30 cellular contexts compared by ENCODE assay signal in the genomic region with DNA sequence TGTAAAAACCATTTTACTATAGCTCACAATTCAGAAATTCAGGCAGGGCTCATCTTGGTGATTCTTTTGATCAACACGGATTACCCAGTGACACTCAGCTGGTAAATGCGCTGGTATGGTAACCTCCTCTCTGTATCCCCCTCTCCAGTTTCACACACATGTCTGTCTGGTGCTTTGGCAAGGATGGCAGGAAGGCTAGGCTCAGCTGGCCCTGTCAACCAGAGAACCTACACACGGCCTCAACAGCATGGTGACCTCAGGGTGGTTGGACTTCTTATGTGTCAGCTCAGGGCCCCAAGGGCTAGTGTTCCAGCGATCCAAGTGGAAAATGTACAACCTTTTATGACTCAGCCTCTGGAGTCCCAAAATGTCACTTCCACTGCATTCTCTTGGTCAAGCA.
"Had no signal": no experiment of that assay in that cellular context is flagged by ENCODE, and none has a peak within 500 bp of the region (broad histone marks: within the 10 kb centered on the region; RNA-seq: fewer than 3 reads in every experiment).

No MANE protein-coding gene starts in this region.

- ATAC-seq: activated T-helper 17 cell treated with anti-CD3 and anti-CD28 coated beads, Interleukin-2, amount 50 U/mL, for 72 hours; esophagus mucosa; heart left ventricle; WTC11 had no signal

- DNase-seq: activated CD4-positive, alpha-beta memory T cell treated with anti-CD3 and anti-CD28 coated beads, Interleukin-2, amount 10 ng/mL, durations not matched to agents 7 days and 5 days; activated CD4-positive, alpha-beta T cell treated with anti-CD3 and anti-CD28 coated beads for 1 hour; activated CD4-positive, alpha-beta T cell treated with anti-CD3 and anti-CD28 coated beads for 4 hours; activated CD4-positive, alpha-beta T cell treated with anti-CD3 and anti-CD28 coated beads, Interleukin-2, amount 10 ng/mL, durations not matched to agents 7 days and 5 days; activated CD4-positive, alpha-beta T cell treated with anti-CD3 and anti-CD28 coated beads, Interleukin-2, amount 50 U/mL, for 4 hours; activated CD8-positive, alpha-beta memory T cell treated with anti-CD3 and anti-CD28 coated beads, Interleukin-2, amount 50 U/mL, for 48 hours; activated effector memory CD4-positive, alpha-beta T cell treated with Interleukin-2 at 50 U/mL for 16 hours; activated gamma-delta T cell treated with Interleukin-2 at 50 U/mL for 16 hours; activated naive CD4-positive, alpha-beta T cell treated with anti-CD3 and anti-CD28 coated beads, Interleukin-2, amount 50 U/mL, for 16 hours; activated naive CD4-positive, alpha-beta T cell treated with Interleukin-2 at 50 U/mL for 16 hours; activated T-cell treated with anti-CD3 and anti-CD28 coated beads for 4 hours; activated T-cell treated with anti-CD3 and anti-CD28 coated beads, Interleukin-2, amount 50 U/mL, for 24 hours; amniotic stem cell; anterior cingulate cortex; brain microvascular endothelial cell; dorsolateral prefrontal cortex; effector memory CD4-positive, alpha-beta T cell; endodermal cell; foreskin fibroblast; glutamatergic neuron; heart left ventricle; T-helper 2 cell had no signal

- H3K27me3 ChIP-seq: brain microvascular endothelial cell, heart left ventricle had no signal

- H3K9me3 ChIP-seq: heart left ventricle had no signal

- H3K27me3 Mint-ChIP-seq: activated CD4-positive, alpha-beta memory T cell treated with anti-CD3 and anti-CD28 coated beads, Interleukin-2, amount 10 ng/mL, durations not matched to agents 7 days and 5 days; activated CD4-positive, alpha-beta T cell treated with anti-CD3 and anti-CD28 coated beads, Interleukin-2, amount 10 ng/mL, durations not matched to agents 7 days and 5 days; activated naive CD8-positive, alpha-beta T cell; activated T-helper 17 cell treated with anti-CD3 and anti-CD28 coated beads, Interleukin-2, amount 50 U/mL, for 72 hours; central memory CD8-positive, alpha-beta T cell; dendritic cell treated with granulocyte-macrophage colony-stimulating factor and Interleukin-4, amounts not matched to agents 40 ng/mL and 50 ng/mL, for 4 days had no signal

- H3K36me3 ChIP-seq: brain microvascular endothelial cell had no signal

- H3K4me3 ChIP-seq: coronary artery, dorsolateral prefrontal cortex, heart left ventricle had no signal

- H3K4me3 Mint-ChIP-seq: activated CD4-positive, alpha-beta memory T cell treated with anti-CD3 and anti-CD28 coated beads, Interleukin-2, amount 10 ng/mL, durations not matched to agents 7 days and 5 days; activated CD4-positive, alpha-beta T cell treated with anti-CD3 and anti-CD28 coated beads, Interleukin-2, amount 10 ng/mL, durations not matched to agents 7 days and 5 days; activated naive CD8-positive, alpha-beta T cell; activated T-cell treated with anti-CD3 and anti-CD28 coated beads, Interleukin-2, amount 50 U/mL, for 24 hours; activated T-helper 17 cell treated with anti-CD3 and anti-CD28 coated beads, Interleukin-2, amount 50 U/mL, for 72 hours; central memory CD8-positive, alpha-beta T cell; dendritic cell treated with granulocyte-macrophage colony-stimulating factor and Interleukin-4, amounts not matched to agents 40 ng/mL and 50 ng/mL, for 4 days; endodermal cell; WTC11 had no signal

- H3K9me3 Mint-ChIP-seq: activated T-cell treated with anti-CD3 and anti-CD28 coated beads, Interleukin-2, amount 50 U/mL, for 24 hours; activated T-helper 17 cell treated with anti-CD3 and anti-CD28 coated beads, Interleukin-2, amount 50 U/mL, for 72 hours; central memory CD8-positive, alpha-beta T cell; WTC11 had no signal

- H3K27ac ChIP-seq: brain microvascular endothelial cell, coronary artery, dorsolateral prefrontal cortex, VCaP had no signal

- H3K4me1 Mint-ChIP-seq: activated CD4-positive, alpha-beta memory T cell treated with anti-CD3 and anti-CD28 coated beads, Interleukin-2, amount 10 ng/mL, durations not matched to agents 7 days and 5 days; activated CD4-positive, alpha-beta T cell treated with anti-CD3 and anti-CD28 coated beads, Interleukin-2, amount 10 ng/mL, durations not matched to agents 7 days and 5 days; activated T-helper 17 cell treated with anti-CD3 and anti-CD28 coated beads, Interleukin-2, amount 50 U/mL, for 72 hours; central memory CD8-positive, alpha-beta T cell had no signal

- H3K27ac Mint-ChIP-seq: activated CD4-positive, alpha-beta memory T cell treated with anti-CD3 and anti-CD28 coated beads, Interleukin-2, amount 10 ng/mL, durations not matched to agents 7 days and 5 days; activated CD4-positive, alpha-beta T cell treated with anti-CD3 and anti-CD28 coated beads, Interleukin-2, amount 10 ng/mL, durations not matched to agents 7 days and 5 days; activated naive CD8-positive, alpha-beta T cell; activated T-cell treated with anti-CD3 and anti-CD28 coated beads, Interleukin-2, amount 50 U/mL, for 24 hours; activated T-helper 17 cell treated with anti-CD3 and anti-CD28 coated beads, Interleukin-2, amount 50 U/mL, for 72 hours; dendritic cell treated with granulocyte-macrophage colony-stimulating factor and Interleukin-4, amounts not matched to agents 40 ng/mL and 50 ng/mL, for 4 days; endodermal cell; WTC11 had no signal
